Comparison of ENCODE assay signal across 11 cellular contexts in genomic region chr2:85446296-85447221, GRCh38. TPM values are rescaled to one million over a fixed set of nuclear protein-coding genes. Genes with fewer than 3 reads are reported as not detected.
DNase-seq lines count a peak whose midpoint lies in the region; ATAC-seq and TF ChIP-seq lines count a peak whose summit lies in the region.
"Had no signal": no experiment of that assay in that cellular context is flagged by ENCODE, and none has a peak within 500 bp of the region (broad histone marks: within the 10 kb centered on the region; RNA-seq: fewer than 3 reads in every experiment).

No MANE protein-coding gene starts in this region.

- H3K4me1 Mint-ChIP-seq in GM23338 = peaks cover 3% of the 10 kb centered on the region; the same call in 1 of the 3 replicates

- H3K4me1 ChIP-seq in GM23338 (ENCODE audit: insufficient read depth) (no peaks in the 10 kb centered on the region), right atrium auricular region (peaks cover 0 to 18% of the 10 kb centered on the region in 2 donors), skeletal muscle satellite cell (ENCODE audit: control insufficient read depth, insufficient read depth, low read length) (peaks cover 45% of the 10 kb centered on the region)

- H3K27ac ChIP-seq in GM23338 (ENCODE audit: low read depth) (no peak overlapping the region), VCaP (peak overlapping the region; percentile 18; the same call in 1 of the 2 replicates), right atrium auricular region (peak overlapping the region; percentile 65 to 80)

- no peaks in the 10 kb centered on the region for H4K20me1 ChIP-seq in GM23338 (replicated peaks; ENCODE audit: insufficient read depth)

- H3K9me2 ChIP-seq in GM23338 (ENCODE audit: insufficient read depth) = no peaks in the 10 kb centered on the region

- H3K9me3 Mint-ChIP-seq in GM23338 = no peaks in the 10 kb centered on the region

- TF ChIP-seq CTCF in GM23338 (conservative IDR thresholded peaks at IDR 0.05; ENCODE audit: low read depth in 2 of 2) = no peak
- TF ChIP-seq CTCF in VCaP (conservative IDR thresholded peaks at IDR 0.05) = no peak
- TF ChIP-seq CTCF in right atrium auricular region (IDR thresholded peaks at IDR 0.05) = no peak

- H3K79me2 ChIP-seq in GM23338 (replicated peaks; ENCODE audit: insufficient read depth) = no peaks in the 10 kb centered on the region

- peaks cover 9% of the 10 kb centered on the region for H3K27me3 Mint-ChIP-seq in GM23338 (ENCODE audit: insufficient read depth, low read depth, poor library complexity)

- DNase-seq in GM23338 (ENCODE audit: low spot score) (no peak), right atrium auricular region (ENCODE audit: low spot score) (no peak)
- DNase-seq in activated CD4-positive, alpha-beta T cell treated with anti-CD3 and anti-CD28 coated beads, Interleukin-2, amount 50 U/mL, for 4 hours = no peak
- DNase-seq in stimulated activated CD4-positive, alpha-beta T cell treated with anti-CD3 and anti-CD28 coated beads, Interleukin-4, amount 100 ng/mL, for 1 hour = no peak
- DNase-seq: activated effector memory CD4-positive, alpha-beta T cell treated with anti-CD3 and anti-CD28 coated beads, Interleukin-2, amount 50 U/mL, for 16 hours; left cardiac atrium; MM.1S had no signal

- H3K4me2 ChIP-seq in GM23338 (no peak overlapping the region), skeletal muscle satellite cell (ENCODE audit: low read length) (no peak overlapping the region)

- H3K36me3 ChIP-seq in GM23338 (ENCODE audit: insufficient read depth) (no peaks in the 10 kb centered on the region), right atrium auricular region (no peaks in the 10 kb centered on the region), skeletal muscle satellite cell (ENCODE audit: insufficient read depth, low read length) (no peaks in the 10 kb centered on the region)

- H3K9ac ChIP-seq in skeletal muscle satellite cell (ENCODE audit: low read depth, low read length) = peak overlapping the region; percentile 37

- no peak overlapping the region for H3K4me3 Mint-ChIP-seq in GM23338

- H3F3A ChIP-seq in GM23338 (replicated peaks; ENCODE audit: low read depth) = no peaks in the 10 kb centered on the region

- no peaks in the 10 kb centered on the region for H3K36me3 Mint-ChIP-seq in GM23338 (ENCODE audit: low read depth)

- ATAC-seq in GM23338 (peak; percentile 55), HG03045 (IDR thresholded peaks at IDR 0.05; ENCODE audit: unreplicated experiment) (no peak), HG03520 (IDR thresholded peaks at IDR 0.05; ENCODE audit: unreplicated experiment) (no peak)

- H3K9me3 ChIP-seq in right atrium auricular region (no peaks in the 10 kb centered on the region), skeletal muscle satellite cell (replicated peaks; ENCODE audit: low read length) (no peaks in the 10 kb centered on the region)

- no peak overlapping the region for H3K27ac Mint-ChIP-seq in GM23338

- H3K4me3 ChIP-seq in GM23338 (no peak overlapping the region), right atrium auricular region (no peak overlapping the region), skeletal muscle satellite cell (ENCODE audit: low read length) (no peak overlapping the region)

- no peaks in the 10 kb centered on the region for H3K27me3 ChIP-seq in GM23338 (ENCODE audit: insufficient read depth)
- no peaks in the 10 kb centered on the region for H3K27me3 ChIP-seq in right atrium auricular region
- no peaks in the 10 kb centered on the region for H3K27me3 ChIP-seq in skeletal muscle satellite cell (ENCODE audit: control insufficient read depth, insufficient read depth, low read length)

- H2AFZ ChIP-seq in GM23338 = 0 out of 2 replicates have a peak overlapping the region, but pooled peaks have one; percentile 47

TF ChIP-seq in GM23338, 12 proteins besides CTCF, POLR2A, EP300 and RAD21 (continues in another document):
- no peak for TF ChIP-seq JUNB (IDR thresholded peaks at IDR 0.05; ENCODE audit: unreplicated experiment)
- no peak for TF ChIP-seq ZNF114 (CRISPR knock-in tag; IDR thresholded peaks at IDR 0.05)
- no peak for TF ChIP-seq POLR2AphosphoS5 (IDR thresholded peaks at IDR 0.05; ENCODE audit: low read depth)
- TF ChIP-seq STAT1 (IDR thresholded peaks at IDR 0.05; ENCODE audit: unreplicated experiment) = no peak
- TF ChIP-seq REST (IDR thresholded peaks at IDR 0.05; ENCODE audit: unreplicated experiment) = no peak
- no peak for TF ChIP-seq EZH2 (IDR thresholded peaks at IDR 0.05; ENCODE audit: low read depth, unreplicated experiment)
- TF ChIP-seq CREB1 (CRISPR knock-in tag; IDR thresholded peaks at IDR 0.05; ENCODE audit: low read depth) = no peak
- no peak for TF ChIP-seq ZNF331 (CRISPR knock-in tag; IDR thresholded peaks at IDR 0.05; ENCODE audit: low read depth)

RNA-seq across cellular contexts. Expression of gene SH2D6, which starts 28.0 kb away (rescaled TPM):
- total RNA-seq in GM23338 (2014; rRNA removed; shearing (Covaris generic)) = not detected in 2 replicates
- 0.26 and 0.37 TPM in 2 replicates for polyA plus RNA-seq in GM23338 (2016; fragmentation: Nextera tagmentation; extraction: Ambion mirVana)
- total RNA-seq in right atrium auricular region = not detected
- total RNA-seq in skeletal muscle satellite cell (2012; rRNA removed) = not detected in 2 replicates

RNA-seq across cellular contexts. Expression of gene CAPG, which starts 36.4 kb away (rescaled TPM):
- total RNA-seq in GM23338 (2014; rRNA removed; shearing (Covaris generic)) = 75.2 and 88.7 TPM in 2 replicates
- polyA plus RNA-seq in GM23338 (2016; fragmentation: Nextera tagmentation; extraction: Ambion mirVana) = 104 and 115 TPM in 2 replicates
- 10 to 100 TPM in 1 of 2 donors, 1 to 10 TPM in 1; 8.7 to 43.4 TPM for total RNA-seq in right atrium auricular region
- 40.6 and 57.7 TPM in 2 replicates for total RNA-seq in skeletal muscle satellite cell (2012; rRNA removed)
